Comparison of ENCODE assay signal across 8 cellular contexts in genomic region chr14:50943261-50943942, GRCh38. TPM values are rescaled to one million over a fixed set of nuclear protein-coding genes. Genes with fewer than 3 reads are reported as not detected.
A peak's percentile ranks its signal among the peaks of the same experiment; 100 is the strongest.
DNase-seq lines count a peak whose midpoint lies in the region; ATAC-seq and TF ChIP-seq lines count a peak whose summit lies in the region.

No MANE protein-coding gene starts in this region.

- H3K27me3 ChIP-seq in ovary = no peaks in the 10 kb centered on the region

- CTCF ChIA-PET in activated CD8-positive, alpha-beta memory T cell treated with anti-CD3 and anti-CD28 coated beads, Interleukin-2, amount 10 ng/mL, durations not matched to agents 7 days and 5 days (lab: Charles Lee) = interaction anchor here (0.6 kb wide), 1 partner anchor 185 kb away, joined by 4 read pairs; no protein-coding TSS in a partner anchor
- CTCF ChIA-PET in WTC11 (lab: Charles Lee) = interaction anchor here (0.5 to 1.1 kb wide), 5 partner anchors 10 to 348 kb away, joined by 3 to 5 read pairs (median 3); no protein-coding TSS in a partner anchor

- no peak for TF ChIP-seq POLR2A in ovary (IDR thresholded peaks at IDR 0.05)

- 6 to 8% (median 7%) methylated on average over 26 of the region's 26 CpGs for WGBS in ovary, 3 donors

- H3K27me3 Mint-ChIP-seq in activated CD8-positive, alpha-beta memory T cell treated with anti-CD3 and anti-CD28 coated beads, Interleukin-2, amount 10 ng/mL, durations not matched to agents 7 days and 5 days = peaks cover 44% of the 10 kb centered on the region
- H3K27me3 Mint-ChIP-seq in WTC11 (ENCODE audit: low read depth) = no peaks in the 10 kb centered on the region; the same call in 1 of the 2 replicates

- H3K27ac ChIP-seq in ovary = peak overlapping the region; percentile 87

- POLR2A ChIA-PET in WTC11 (lab: Charles Lee) = interaction anchor here (1.3 kb wide), 1 partner anchor 113 kb away, joined by 7 read pairs; no protein-coding TSS in a partner anchor

- H3K4me3 Mint-ChIP-seq in activated CD8-positive, alpha-beta memory T cell treated with anti-CD3 and anti-CD28 coated beads, Interleukin-2, amount 10 ng/mL, durations not matched to agents 7 days and 5 days = peak overlapping the region; percentile 70
- peak overlapping the region; percentile 92 for H3K4me3 Mint-ChIP-seq in WTC11

- H3K4me1 ChIP-seq in ovary (ENCODE audit: insufficient read depth) = peaks cover 3% of the 10 kb centered on the region

- no peaks in the 10 kb centered on the region for H3K9me3 Mint-ChIP-seq in activated CD8-positive, alpha-beta memory T cell treated with anti-CD3 and anti-CD28 coated beads, Interleukin-2, amount 10 ng/mL, durations not matched to agents 7 days and 5 days (ENCODE audit: low read depth)
- 0 out of 2 replicates have a peak, but pooled peaks cover 4% of the 10 kb centered on the region for H3K9me3 Mint-ChIP-seq in WTC11

- H3K36me3 ChIP-seq in ovary = no peaks in the 10 kb centered on the region

- no peak for TF ChIP-seq CTCF in WTC11 (IDR thresholded peaks at IDR 0.05)
- no peak for TF ChIP-seq CTCF in ovary (IDR thresholded peaks at IDR 0.05)

- no peaks in the 10 kb centered on the region for H3K9me3 ChIP-seq in ovary

- no peak overlapping the region for H3K27ac Mint-ChIP-seq in activated CD8-positive, alpha-beta memory T cell treated with anti-CD3 and anti-CD28 coated beads, Interleukin-2, amount 10 ng/mL, durations not matched to agents 7 days and 5 days
- peak overlapping the region; percentile 90 for H3K27ac Mint-ChIP-seq in WTC11

- no peaks in the 10 kb centered on the region for H3K36me3 Mint-ChIP-seq in activated CD8-positive, alpha-beta memory T cell treated with anti-CD3 and anti-CD28 coated beads, Interleukin-2, amount 10 ng/mL, durations not matched to agents 7 days and 5 days
- H3K36me3 Mint-ChIP-seq in WTC11 = peaks cover 24% of the 10 kb centered on the region

- peaks cover 10% of the 10 kb centered on the region for H3K4me1 Mint-ChIP-seq in activated CD8-positive, alpha-beta memory T cell treated with anti-CD3 and anti-CD28 coated beads, Interleukin-2, amount 10 ng/mL, durations not matched to agents 7 days and 5 days
- peaks cover 27% of the 10 kb centered on the region for H3K4me1 Mint-ChIP-seq in WTC11

- DNase-seq in activated CD8-positive, alpha-beta memory T cell treated with anti-CD3 and anti-CD28 coated beads, Interleukin-2, amount 10 ng/mL, durations not matched to agents 7 days and 5 days = no peak
- no peak for DNase-seq in activated CD8-positive, alpha-beta memory T cell treated with anti-CD3 and anti-CD28 coated beads for 24 hours
- DNase-seq in WTC11 (ENCODE audit: low spot score) (peak; percentile 64), Right ventricle myocardium inferior (ENCODE audit: missing footprints) (peak; percentile 84), ovary (peak; percentile 66 to 83 (median 71)), RPMI8226 (no peak)

- intact Hi-C loops in Right ventricle myocardium inferior (cut with DNase I) = no loop called here
- intact Hi-C loops in ovary (cut with DNase I) = no loop called here

- ATAC-seq in activated CD8-positive, alpha-beta memory T cell treated with anti-CD3 and anti-CD28 coated beads, Interleukin-2, amount 10 ng/mL, durations not matched to agents 7 days and 5 days = no peak
- ATAC-seq in WTC11 = peak; percentile 67
- peak; percentile 79 for ATAC-seq in Right ventricle myocardium inferior
- ATAC-seq in HG02763 (IDR thresholded peaks at IDR 0.05; ENCODE audit: unreplicated experiment) = no peak
- no peak for ATAC-seq in HG02759 (IDR thresholded peaks at IDR 0.05; ENCODE audit: unreplicated experiment)

- peak overlapping the region; percentile 89 for H3K4me3 ChIP-seq in ovary

- TF ChIP-seq EP300 in ovary (IDR thresholded peaks at IDR 0.05) = no peak

TF ChIP-seq in WTC11, 78 proteins besides CTCF, POLR2A, EP300 and RAD21:
- TF ChIP-seq FOXP4 (CRISPR knock-in tag; IDR thresholded peaks at IDR 0.05) (0 out of 2 replicates have a peak, but pooled peaks have one; percentile 25), CDX4 (CRISPR knock-in tag; IDR thresholded peaks at IDR 0.05; ENCODE audit: borderline replicate concordance) (no peak)

RNA-seq across cellular contexts. Expression of gene PYGL, which starts 0.9 kb away (rescaled TPM):
- under 1 TPM; 0.55 to 0.91 TPM for total RNA-seq in activated CD8-positive, alpha-beta memory T cell treated with anti-CD3 and anti-CD28 coated beads, Interleukin-2, amount 10 ng/mL, durations not matched to agents 7 days and 5 days
- 81.0 to 107 TPM (median 101 TPM) in 3 replicates for total RNA-seq in WTC11 (2021)
- total RNA-seq in Right ventricle myocardium inferior = 9.8 TPM
- total RNA-seq in ovary = 10 to 100 TPM; 25.8 to 53.7 (median 32.6) TPM
- polyA plus RNA-seq in ovary = 10 to 100 TPM; 19.6 to 34.3 TPM

Comparison
In these comparisons a context has a peak if more than half of its experiments do, and no peak if none do; other contexts are left out.
1. ATAC-seq: peak in WTC11 (single experiment) and Right ventricle myocardium inferior (single experiment); none in activated CD8-positive, alpha-beta memory T cell treated with anti-CD3 and anti-CD28 coated beads, Interleukin-2, amount 10 ng/mL, durations not matched to agents 7 days and 5 days (single experiment), HG02763 (single experiment) and HG02759 (single experiment).
2. DNase-seq: peak in WTC11 (single experiment), Right ventricle myocardium inferior (single experiment) and ovary (5 of 5); none in activated CD8-positive, alpha-beta memory T cell treated with anti-CD3 and anti-CD28 coated beads, Interleukin-2, amount 10 ng/mL, durations not matched to agents 7 days and 5 days (single experiment), activated CD8-positive, alpha-beta memory T cell treated with anti-CD3 and anti-CD28 coated beads for 24 hours (single experiment) and RPMI8226 (single experiment).